In the genomic region with DNA sequence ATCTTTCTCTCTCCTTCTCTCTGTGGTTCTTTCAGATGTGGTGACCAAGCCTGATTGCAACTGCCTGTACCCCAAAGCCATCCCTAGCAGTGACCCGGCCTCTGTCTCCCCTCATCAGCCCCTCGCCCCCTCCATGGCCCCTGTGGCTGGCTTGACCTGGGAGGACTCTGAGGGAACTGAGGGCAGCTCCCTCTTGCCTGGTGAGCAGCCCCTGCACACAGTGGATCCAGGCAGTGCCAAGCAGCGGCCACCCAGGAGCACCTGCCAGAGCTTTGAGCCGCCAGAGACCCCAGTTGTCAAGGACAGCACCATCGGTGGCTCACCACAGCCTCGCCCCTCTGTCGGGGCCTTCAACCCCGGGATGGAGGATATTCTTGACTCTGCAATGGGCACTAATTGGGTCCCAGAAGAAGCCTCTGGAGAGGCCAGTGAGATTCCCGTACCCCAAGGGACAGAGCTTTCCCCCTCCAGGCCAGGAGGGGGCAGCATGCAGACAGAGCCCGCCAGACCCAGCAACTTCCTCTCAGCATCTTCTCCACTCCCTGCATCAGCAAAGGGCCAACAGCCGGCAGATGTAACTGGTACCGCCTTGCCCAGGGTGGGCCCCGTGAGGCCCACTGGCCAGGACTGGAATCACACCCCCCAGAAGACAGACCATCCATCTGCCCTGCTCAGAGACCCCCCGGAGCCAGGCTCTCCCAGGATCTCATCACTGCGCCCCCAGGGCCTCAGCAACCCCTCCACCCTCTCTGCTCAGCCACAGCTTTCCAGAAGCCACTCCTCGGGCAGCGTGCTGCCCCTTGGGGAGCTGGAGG, we compare ENCODE assay signal across 9 cellular contexts. TPM values are rescaled to one million over a fixed set of nuclear protein-coding genes. Genes with fewer than 3 reads are reported as not detected.
A peak's percentile ranks its signal among the peaks of the same experiment; 100 is the strongest.
DNase-seq lines count a peak whose midpoint lies in the region; ATAC-seq and TF ChIP-seq lines count a peak whose summit lies in the region.
"Had no signal": no experiment of that assay in that cellular context is flagged by ENCODE, and none has a peak within 500 bp of the region (broad histone marks: within the 10 kb centered on the region; RNA-seq: fewer than 3 reads in every experiment).

No MANE protein-coding gene starts in this region.

- CTCF ChIA-PET in GM10248 (lab: Yijun Ruan, JAX): interaction anchor here (1.0 to 2.3 kb wide), 7 partner anchors 12 to 147 kb away, joined by 3 to 10 read pairs (median 3); partner anchors contain the start of gene AHCYL1
- CTCF ChIA-PET in MCF 10A (lab: Yijun Ruan, JAX): interaction anchor here (0.5 to 1.0 kb wide), 4 partner anchors 8 to 312 kb away, joined by 3 to 4 read pairs (median 3); no protein-coding TSS in a partner anchor
- CTCF ChIA-PET in naive thymus-derived CD4-positive, alpha-beta T cell (lab: Charles Lee): no interaction called here

- peak; percentile 20 for TF ChIP-seq CTCF in GM10248 (IDR thresholded peaks at IDR 0.05; ENCODE audit: control extremely low read depth, extremely low read depth, low read depth, missing control alignments)
- TF ChIP-seq CTCF in MCF 10A (IDR thresholded peaks at IDR 0.05; ENCODE audit: unreplicated experiment): peak; percentile 16
- TF ChIP-seq CTCF in omental fat pad (IDR thresholded peaks at IDR 0.05): no peak

- H3K9me3 Mint-ChIP-seq in MCF 10A (ENCODE audit: unreplicated experiment): no peaks in the 10 kb centered on the region
- H3K9me3 Mint-ChIP-seq in naive thymus-derived CD4-positive, alpha-beta T cell: peaks cover 0 to 2% (median 0%) of the 10 kb centered on the region in 11 donors

- peaks cover 39% of the 10 kb centered on the region for H3K4me1 Mint-ChIP-seq in MCF 10A (ENCODE audit: insufficient read depth, unreplicated experiment)
- peaks cover 0 to 23% (median 0%) of the 10 kb centered on the region in 7 donors for H3K4me1 Mint-ChIP-seq in naive thymus-derived CD4-positive, alpha-beta T cell

- no peaks in the 10 kb centered on the region for H3K4me1 ChIP-seq in naive thymus-derived CD4-positive, alpha-beta T cell (ENCODE audit: control insufficient read depth in 2 of 2, insufficient read depth in 2 of 2, low read length in 2 of 2)

- peak; percentile 70 for DNase-seq in GM10248 (ENCODE audit: extremely low spot score)
- DNase-seq in NAMALWA (ENCODE audit: low spot score): peak; percentile 26
- no peak for DNase-seq in MCF 10A (ENCODE audit: unreplicated experiment)
- peak in 1 of 9 donors; percentile 17 for DNase-seq in naive thymus-derived CD4-positive, alpha-beta T cell
- no peak for DNase-seq in AG20443 (ENCODE audit: low spot score)
- DNase-seq in T1000 (lab: John Stamatoyannopoulos, UW): no peak
- DNase-seq in C1 segment of cervical spinal cord (lab: John Stamatoyannopoulos, UW): no peak
- DNase-seq in omental fat pad (ENCODE audit: low spot score): no peak

- H3K4me3 ChIP-seq in naive thymus-derived CD4-positive, alpha-beta T cell (ENCODE audit: low read length): no peak overlapping the region
- H3K4me3 ChIP-seq: SJSA1 had no signal

- H3K9me3 ChIP-seq in naive thymus-derived CD4-positive, alpha-beta T cell (ENCODE audit: control insufficient read depth in 2 of 3, low read length in 3 of 3): no peaks in the 10 kb centered on the region
- H3K9me3 ChIP-seq: SJSA1 had no signal

- peaks cover 0 to 12% (median 0%) of the 10 kb centered on the region in 3 experiments for H3K36me3 ChIP-seq in naive thymus-derived CD4-positive, alpha-beta T cell (ENCODE audit: control insufficient read depth in 2 of 3, insufficient read depth in 3 of 3, low read length in 3 of 3)

- intact Hi-C loops in MCF 10A (cut with micrococcal nuclease): no loop called here
- intact Hi-C loops in naive thymus-derived CD4-positive, alpha-beta T cell (cut with micrococcal nuclease): no loop called here

- peak; percentile 21 for ATAC-seq in naive thymus-derived CD4-positive, alpha-beta T cell
- no peak for ATAC-seq in omental fat pad (ENCODE audit: low FRiP score)

- H3K27ac ChIP-seq in naive thymus-derived CD4-positive, alpha-beta T cell (ENCODE audit: low read depth, low read length): no peak overlapping the region
- H3K27ac ChIP-seq: SJSA1 had no signal

- no TSS peak for BruUV-seq in MCF 10A (replicated peaks; lab: Mats Ljungman, UMichigan)

- H3K27me3 Mint-ChIP-seq in MCF 10A (ENCODE audit: insufficient read depth, unreplicated experiment): no peaks in the 10 kb centered on the region
- no peaks in the 10 kb centered on the region for H3K27me3 Mint-ChIP-seq in naive thymus-derived CD4-positive, alpha-beta T cell

- no peak overlapping the region for H3K27ac Mint-ChIP-seq in MCF 10A (ENCODE audit: low read depth, unreplicated experiment)
- H3K27ac Mint-ChIP-seq in naive thymus-derived CD4-positive, alpha-beta T cell: no peak overlapping the region

- H3K4me3 Mint-ChIP-seq in MCF 10A (ENCODE audit: unreplicated experiment): no peak overlapping the region
- peak overlapping the region in 2 of 10 donors; percentile 25 to 52 for H3K4me3 Mint-ChIP-seq in naive thymus-derived CD4-positive, alpha-beta T cell

- H3K27me3 ChIP-seq in naive thymus-derived CD4-positive, alpha-beta T cell (ENCODE audit: control insufficient read depth in 2 of 2, insufficient read depth in 2 of 2, low read length in 2 of 2): no peaks in the 10 kb centered on the region
- H3K27me3 ChIP-seq: SJSA1 had no signal

- POLR2A ChIA-PET in GM10248 (lab: Yijun Ruan, JAX): no interaction called here
- POLR2A ChIA-PET in MCF 10A (lab: Yijun Ruan, JAX): interaction anchor here (1.1 kb wide), 1 partner anchor 77 kb away, joined by 4 read pairs; no protein-coding TSS in a partner anchor
- POLR2A ChIA-PET in naive thymus-derived CD4-positive, alpha-beta T cell (lab: Charles Lee): no interaction called here

- peaks cover 47% of the 10 kb centered on the region for H3K36me3 Mint-ChIP-seq in MCF 10A (ENCODE audit: insufficient read depth, unreplicated experiment)
- H3K36me3 Mint-ChIP-seq in naive thymus-derived CD4-positive, alpha-beta T cell: peaks cover 5 to 71% (median 34%) of the 10 kb centered on the region in 5 donors

RNA-seq across cellular contexts. Expression of gene CSF1, which starts 12.7 kb away (rescaled TPM):
- total RNA-seq in MCF 10A (2022) (6.3 and 11.7 TPM in 2 replicates), omental fat pad (100 to 1,000 TPM; 103 to 158 (median 118) TPM)
- 100 to 1,000 TPM in 1 of 5 experiments, 10 to 100 TPM in 1, 1 to 10 TPM in 3; 1.4 to 125 (median 5.9) TPM for total RNA-seq in naive thymus-derived CD4-positive, alpha-beta T cell
- 1 to 10 TPM in 1 of 2 donors, under 1 TPM in 1; 0.94 to 2.2 TPM for polyA plus RNA-seq in naive thymus-derived CD4-positive, alpha-beta T cell

Comparison
In these comparisons a context has a peak if more than half of its experiments do, and no peak if none do; other contexts are left out.
1. DNase-seq: peak in GM10248 (single experiment) and NAMALWA (single experiment); none in MCF 10A (single experiment), AG20443 (single experiment), T1000 (single experiment), C1 segment of cervical spinal cord (0 of 14) and omental fat pad (single experiment).
2. CTCF ChIP-seq: peak in GM10248 (single experiment) and MCF 10A (single experiment); none in omental fat pad (0 of 3).